ENCODE assay signal across 22 cellular contexts in genomic region chr10:46074547-46074946, GRCh38. TPM values are rescaled to one million over a fixed set of nuclear protein-coding genes. Genes with fewer than 3 reads are reported as not detected.
"Had no signal": no experiment of that assay in that cellular context is flagged by ENCODE, and none has a peak within 500 bp of the region (broad histone marks: within the 10 kb centered on the region; RNA-seq: fewer than 3 reads in every experiment).

No MANE protein-coding gene starts in this region.

- DNase-seq: KBM-7, NCI-H1092 treated with DMSO at 0.1 percent for 48 hours, NCI-H1436, NCI-H187, NCI-H2029, NCI-H2081 treated with DMSO at 0.1 percent for 48 hours, NCI-H2171, NCI-H226, NCI-H446, NCI-H510A, NCI-H524 treated with DMSO at 0.1 percent for 48 hours, NCI-H69, NCI-H774, SHP77, SK-N-SH, SW 1271 had no signal

- H3K27ac ChIP-seq: RWPE1 had no signal

- H3K9me3 ChIP-seq: SK-N-SH had no signal

- H3K9me2 ChIP-seq: SK-N-SH had no signal

- H3K9ac ChIP-seq: SK-N-SH had no signal

- ATAC-seq: Panc1 had no signal

- H3K4me2 ChIP-seq: SK-N-SH had no signal

RNA-seq across cellular contexts. Expression of gene MSMB, which starts 28.5 kb away (rescaled TPM):
- total RNA-seq: HT-29, LHCN-M2, MCF 10A, SK-MEL-5 had no signal
